Comparison of ENCODE assay signal across 30 cellular contexts in genomic region chr11:78062671-78063070, GRCh38. TPM values are rescaled to one million over a fixed set of nuclear protein-coding genes. Genes with fewer than 3 reads are reported as not detected.
A peak's percentile ranks its signal among the peaks of the same experiment; 100 is the strongest.
DNase-seq lines count a peak whose midpoint lies in the region; ATAC-seq, FAIRE-seq and TF ChIP-seq lines count a peak whose summit lies in the region.
"Had no signal": no experiment of that assay in that cellular context is flagged by ENCODE, and none has a peak within 500 bp of the region (broad histone marks: within the 10 kb centered on the region; RNA-seq: fewer than 3 reads in every experiment).

No MANE protein-coding gene starts in this region.

- H3K4me1 ChIP-seq in liver (ENCODE audit: control insufficient read depth in 4 of 4, insufficient read depth in 4 of 4, low read length in 3 of 4) (peaks cover 9 to 53% (median 27%) of the 10 kb centered on the region in 4 donors), HepG2 (ENCODE audit: insufficient read depth, low read length) (peaks cover 40% of the 10 kb centered on the region), K562 (replicated peaks in 1 of 2; ENCODE audit: control insufficient read depth in 2 of 2, insufficient read depth in 2 of 2, low read length in 2 of 2) (peaks cover 13 to 20% of the 10 kb centered on the region in 2 experiments)
- H3K4me1 ChIP-seq: BE2C, SJSA1 had no signal

- POLR2A ChIA-PET in HepG2 (lab: Yijun Ruan, JAX), result interaction anchor here (0.8 to 1.5 kb wide), 4 partner anchors 9 to 127 kb away, joined by 3 to 6 read pairs (median 3); partner anchors contain the start of gene KCTD21
- POLR2A ChIA-PET in K562 (lab: Yijun Ruan, JAX), result interaction anchor here (1.1 to 2.4 kb wide), 2 partner anchors 14 to 16 kb away, joined by 5 to 7 read pairs; partner anchors contain the start of gene NDUFC2

- no peak overlapping the region for H2AFZ ChIP-seq in HepG2 (ENCODE audit: low read length)
- no peak overlapping the region for H2AFZ ChIP-seq in K562 (ENCODE audit: low read depth, low read length)
- H2AFZ ChIP-seq: PC-9 had no signal

- TF ChIP-seq CTCF in liver (IDR thresholded peaks at IDR 0.05; ENCODE audit: low read depth, low read length, missing input control) (no peak), HepG2 (CRISPR knock-in tag; IDR thresholded peaks at IDR 0.05) (no peak), K562 (IDR thresholded peaks at IDR 0.05 in 2 of 3, conservative IDR thresholded peaks at IDR 0.05 in 1 of 3; ENCODE audit: insufficient read depth in 2 of 3, low read depth in 1 of 3, low read length in 3 of 3) (no peak)

- no peak for TF ChIP-seq POLR2A in HepG2 (IDR thresholded peaks at IDR 0.05; ENCODE audit: insufficient read depth in 1 of 2, low read depth in 2 of 2, low read length in 2 of 2)
- no peak for TF ChIP-seq POLR2A in K562 (conservative IDR thresholded peaks at IDR 0.05)

- no peaks in the 10 kb centered on the region for H3K27me3 ChIP-seq in liver (ENCODE audit: control insufficient read depth in 4 of 4, insufficient read depth in 4 of 4, low read length in 3 of 4)
- H3K27me3 ChIP-seq in HepG2 (ENCODE audit: control insufficient read depth in 1 of 2, insufficient read depth in 2 of 2, low read length in 2 of 2), result no peaks in the 10 kb centered on the region
- H3K27me3 ChIP-seq in K562 (ENCODE audit: control insufficient read depth in 2 of 2, insufficient read depth in 2 of 2, low read length in 2 of 2), result no peaks in the 10 kb centered on the region
- H3K27me3 ChIP-seq: BE2C, SJSA1 had no signal

- H3K9me3 ChIP-seq in liver (ENCODE audit: control insufficient read depth in 4 of 4, low read length in 3 of 4) (no peaks in the 10 kb centered on the region), HepG2 (ENCODE audit: low read length) (no peaks in the 10 kb centered on the region), K562 (replicated peaks; ENCODE audit: control insufficient read depth, insufficient read depth, low read depth, low read length) (no peaks in the 10 kb centered on the region)
- H3K9me3 ChIP-seq: BE2C, SJSA1 had no signal

- CTCF ChIA-PET in HepG2 (lab: Yijun Ruan, JAX; ENCODE audit: low intra/inter-chr PET ratio, low total read pairs), result no interaction called here
- CTCF ChIA-PET in K562 (lab: Yijun Ruan, JAX; ENCODE audit: low intra/inter-chr PET ratio), result interaction anchor here (0.5 kb wide), 1 partner anchor 590 kb away, joined by 3 read pairs; no protein-coding TSS in a partner anchor

- in situ Hi-C loops in HepG2 (cut with HindIII; ENCODE audit: extremely low pct_ligation_motif_present, low pct_unique_long_range_greater_than_20kb), result no loop called here
- in situ Hi-C loops in K562 (cut with MboI), result no loop called here

- H3K9ac ChIP-seq in liver (ENCODE audit: low read depth in 1 of 2, low read length in 2 of 2) (peak overlapping the region in 1 of 2 donors; percentile 32), HepG2 (ENCODE audit: insufficient read depth, low read depth, low read length) (no peak overlapping the region), K562 (ENCODE audit: insufficient read depth in 1 of 2, low read depth in 2 of 2, low read length in 2 of 2) (no peak overlapping the region)
- H3K9ac ChIP-seq: KMS-11 had no signal

- H3K9me1 ChIP-seq in K562 (ENCODE audit: control insufficient read depth, insufficient read depth, low read length), result no peaks in the 10 kb centered on the region

- H3K36me3 ChIP-seq in liver (ENCODE audit: control insufficient read depth in 4 of 4, insufficient read depth in 3 of 4, low read depth in 1 of 4, low read length in 3 of 4) (peaks cover under 1 to 5% (median 3%) of the 10 kb centered on the region in 4 donors), HepG2 (replicated peaks in 1 of 2; ENCODE audit: control insufficient read depth in 1 of 2, insufficient read depth in 2 of 2, low read length in 2 of 2) (peaks cover 0 to 5% of the 10 kb centered on the region in 2 experiments; a peak in 2 of 5 replicates), K562 (ENCODE audit: control insufficient read depth, insufficient read depth, low read length) (peaks cover 4% of the 10 kb centered on the region; the same call in 2 of the 3 replicates)

- no peak for FAIRE-seq in HepG2 (lab: Jason Lieb, UNC)
- FAIRE-seq in K562 (lab: Jason Lieb, UNC), result peak; percentile 11
- FAIRE-seq: GM18507, H1 had no signal

- no peaks in the 10 kb centered on the region for H4K20me1 ChIP-seq in HepG2 (ENCODE audit: insufficient read depth, low read length)
- no peaks in the 10 kb centered on the region for H4K20me1 ChIP-seq in K562 (replicated peaks; ENCODE audit: control insufficient read depth, insufficient read depth, low read length)

- H3K27ac ChIP-seq in liver (ENCODE audit: low read depth in 1 of 2, low read length in 2 of 2) (peak overlapping the region; percentile 69 to 80), HepG2 (ENCODE audit: extremely low read length, insufficient read depth, low read length) (no peak overlapping the region), K562 (ENCODE audit: extremely low read depth, low read depth, low read length) (no peak overlapping the region)
- H3K27ac ChIP-seq: KMS-11, PC-9, SJSA1 had no signal

- BruUV-seq in HepG2 (replicated peaks; lab: Mats Ljungman, UMichigan), result no TSS peak
- no TSS peak for BruUV-seq in K562 (replicated peaks; lab: Mats Ljungman, UMichigan)

- WGBS in liver, result 66% methylated on average over 2 of the region's 2 CpGs
- WGBS in HepG2 (ENCODE audit: low lambda C conversion rate), result 87% methylated on average over 2 of the region's 2 CpGs
- 6% methylated on average over 2 of the region's 2 CpGs for WGBS in K562 (ENCODE audit: insufficient coverage, low coverage, missing lambda C conversion rate)

- DNase-seq in HepG2 (ENCODE audit: low spot score) (no peak), K562 (ENCODE audit: extremely low read depth in 1 of 4, low spot score in 3 of 4) (peak in 1 of 4 experiments; percentile 3), posterior vena cava (ENCODE audit: low spot score) (peak; percentile 1), NCI-H1436 (lab: John Stamatoyannopoulos, UW) (no peak)
- DNase-seq in activated CD8-positive, alpha-beta memory T cell treated with anti-CD3 and anti-CD28 coated beads, Interleukin-2, amount 50 U/mL, for 4 hours, result no peak
- DNase-seq: 8988T, ACHN, BE2C, HCEC 1CT, IMR-90, MV-4-11, NCI-H1105, NCI-H146, NCI-H1930, NCI-H2107, NCI-H524, NCI-H774, PC-9, Right ventricle myocardium superior, RPMI8226 had no signal

- ATAC-seq in HepG2 (no peak), K562 (no peak), GM21825 (IDR thresholded peaks at IDR 0.05; ENCODE audit: unreplicated experiment) (no peak), GM18868 (IDR thresholded peaks at IDR 0.05; ENCODE audit: unreplicated experiment) (no peak)

- TF ChIP-seq RAD21 in liver (IDR thresholded peaks at IDR 0.05) (no peak), HepG2 (CRISPR knock-in tag; IDR thresholded peaks at IDR 0.05) (no peak), K562 (CRISPR knock-in tag; conservative IDR thresholded peaks at IDR 0.05 in 1 of 2, IDR thresholded peaks at IDR 0.05 in 1 of 2) (no peak)

- H3K79me2 ChIP-seq in HepG2 (ENCODE audit: insufficient read depth, low read length) (no peaks in the 10 kb centered on the region), K562 (ENCODE audit: control insufficient read depth, insufficient read depth, low read length) (no peaks in the 10 kb centered on the region)

- H3K4me3 ChIP-seq in liver (ENCODE audit: low read depth in 1 of 3, low read length in 3 of 3), result no peak overlapping the region
- H3K4me3 ChIP-seq in HepG2 (replicated peaks in 1 of 3; ENCODE audit: insufficient read depth in 1 of 3, low read depth in 2 of 3, low read length in 3 of 3), result no peak overlapping the region
- no peak overlapping the region for H3K4me3 ChIP-seq in K562
- H3K4me3 ChIP-seq: PC-9, SJSA1 had no signal

- TF ChIP-seq EP300 in HepG2 (IDR thresholded peaks at IDR 0.05; ENCODE audit: low read depth in 2 of 2, low read length in 2 of 2) (no peak), HepG2 (CRISPR knock-in tag; IDR thresholded peaks at IDR 0.05; ENCODE audit: borderline replicate concordance) (no peak), K562 (IDR thresholded peaks at IDR 0.05; ENCODE audit: low read length) (no peak)

- intact Hi-C loops in HepG2 (cut with micrococcal nuclease; ENCODE audit: unreplicated experiment) (no loop called here), K562 (cut with micrococcal nuclease) (no loop called here), posterior vena cava (cut with DNase I) (no loop called here)

- no peak overlapping the region for H3K4me2 ChIP-seq in HepG2 (ENCODE audit: low read depth, low read length)
- H3K4me2 ChIP-seq in K562 (ENCODE audit: insufficient read depth, low read length), result no peak overlapping the region
- H3K4me2 ChIP-seq: KMS-11, PC-9 had no signal

RNA-seq across cellular contexts. Expression of gene THRSP, which starts 1.0 kb away (rescaled TPM):
- total RNA-seq in liver (10 to 100 TPM in 1 of 2 donors, not detected in 1; 30.9 TPM), HepG2 (2016; rRNA removed; fragmentation: Illumina TruSeq; extraction: Trizol) (0.13 TPM in 1 of 2 replicates, not detected in the other), K562 (2014; rRNA removed) (0.24 and 0.36 TPM in 2 replicates), K562 (2014; rRNA removed; fragmentation: Illumina TruSeq; extraction: Trizol) (not detected in 2 replicates), K562 (2015; rRNA removed; fragmentation: Illumina TruSeq; extraction: Trizol) (not detected in 2 replicates), K562 (2021) (0.16 and 0.31 TPM in 2 replicates), posterior vena cava (not detected)
- polyA plus RNA-seq in liver (10 to 100 TPM; 51.1 to 90.1 TPM), HepG2 (2011; rRNA removed) (0.48 and 0.58 TPM in 2 replicates), K562 (2011; rRNA removed) (0.29 and 0.43 TPM in 2 replicates), K562 (2014; fragmentation: Illumina TruSeq; extraction: Trizol) (0.28 TPM in 2 replicates), K562 (2014; fragmentation: Nextera tagmentation; extraction: Ambion mirVana) (under 1 TPM; 0.23 to 0.34 TPM), K562 (2014; rRNA removed) (0.09 and 0.56 TPM in 2 replicates)
- total RNA-seq in HepG2 (2016; cell fraction: cytosol; rRNA removed; fragmentation: Illumina TruSeq; extraction: Trizol; ENCODE audit: low read depth), result not detected in 2 replicates
- not detected in 2 replicates for total RNA-seq in HepG2 (2016; cell fraction: insoluble cytoplasmic fraction; rRNA removed; fragmentation: Illumina TruSeq; extraction: Trizol)
- total RNA-seq in HepG2 (2016; cell fraction: membrane; rRNA removed; fragmentation: Illumina TruSeq; extraction: Trizol), result not detected in 2 replicates
- 0.34 TPM in 1 of 2 replicates, not detected in the other for total RNA-seq in HepG2 (2016; cell fraction: nucleus; rRNA removed; fragmentation: Illumina TruSeq; extraction: Trizol)
- 0.35 and 0.43 TPM in 2 replicates for polyA plus RNA-seq in HepG2 (2011; cell fraction: cytosol; rRNA removed)
- polyA plus RNA-seq in HepG2 (2011; cell fraction: nucleus; rRNA removed), result 0.61 and 0.71 TPM in 2 replicates
- 0.13 and 0.20 TPM in 2 replicates for polyA plus RNA-seq in HepG2 (2012)
- not detected in 2 replicates for polyA plus RNA-seq in HepG2 (2016; cell fraction: cytosol; fragmentation: Illumina TruSeq; extraction: Trizol; ENCODE audit: low read depth)
- not detected in 2 replicates for polyA plus RNA-seq in HepG2 (2016; cell fraction: insoluble cytoplasmic fraction; fragmentation: Illumina TruSeq; extraction: Trizol; ENCODE audit: low read depth)
- polyA plus RNA-seq in HepG2 (2016; cell fraction: membrane; fragmentation: Illumina TruSeq; extraction: Trizol; ENCODE audit: low read depth), result not detected in 2 replicates
- 0.41 TPM in 1 of 2 replicates, not detected in the other for polyA plus RNA-seq in HepG2 (2016; cell fraction: nucleus; fragmentation: Illumina TruSeq; extraction: Trizol; ENCODE audit: insufficient read depth, low read depth)
- 0.86 TPM in 1 of 2 replicates, not detected in the other for polyA minus RNA-seq in HepG2 (2011; rRNA and poly(A)+ RNA removed; ENCODE audit: low replicate concordance)
- polyA minus RNA-seq in HepG2 (2011; cell fraction: cytosol; rRNA and poly(A)+ RNA removed), result not detected in 2 replicates
- 0.64 TPM in 1 of 2 replicates, not detected in the other for polyA minus RNA-seq in HepG2 (2011; cell fraction: nucleus; rRNA and poly(A)+ RNA removed)
- total RNA-seq in K562 (2011; cell fraction: chromatin; rRNA removed; ENCODE audit: low replicate concordance), result 2.3 and 2.8 TPM in 2 replicates
- 2.2 and 2.5 TPM in 2 replicates for total RNA-seq in K562 (2011; cell fraction: nucleolus; rRNA removed)
- 1.8 and 2.3 TPM in 2 replicates for total RNA-seq in K562 (2011; cell fraction: nucleoplasm; rRNA removed)
- 0.15 and 0.18 TPM in 2 replicates for polyA plus RNA-seq in K562 (2011; cell fraction: cytosol; rRNA removed)
- 1.0 and 1.1 TPM in 2 replicates for polyA plus RNA-seq in K562 (2011; cell fraction: nucleus; rRNA removed)
- 0.13 and 1.6 TPM in 2 replicates for polyA plus RNA-seq in K562 (2012)
- 0.74 TPM in 1 of 2 replicates, not detected in the other for polyA minus RNA-seq in K562 (2011; rRNA and poly(A)+ RNA removed)
- not detected in 2 replicates for polyA minus RNA-seq in K562 (2011; cell fraction: cytosol; rRNA and poly(A)+ RNA removed)
- polyA minus RNA-seq in K562 (2011; cell fraction: nucleus; rRNA and poly(A)+ RNA removed), result 0.54 TPM in 1 of 2 replicates, not detected in the other
- total RNA-seq: Daoy, G401, H1, IMR-90, M059J, SJSA1 had no signal
- polyA plus RNA-seq: IMR-90 had no signal

RNA-seq across cellular contexts. Expression of gene NDUFC2, which starts 17.0 kb away (rescaled TPM):
- total RNA-seq in liver (100 to 1,000 TPM in 1 of 2 donors, 10 to 100 TPM in 1; 86.9 to 142 TPM), HepG2 (2016; rRNA removed; fragmentation: Illumina TruSeq; extraction: Trizol) (312 and 363 TPM in 2 replicates), K562 (2014; rRNA removed) (269 and 325 TPM in 2 replicates), K562 (2014; rRNA removed; fragmentation: Illumina TruSeq; extraction: Trizol) (156 and 168 TPM in 2 replicates), K562 (2015; rRNA removed; fragmentation: Illumina TruSeq; extraction: Trizol) (504 and 554 TPM in 2 replicates), K562 (2021) (442 and 486 TPM in 2 replicates), posterior vena cava (100 to 1,000 TPM; 133 to 148 TPM)
- polyA plus RNA-seq in liver (100 to 1,000 TPM; 256 to 783 TPM), HepG2 (2011; rRNA removed) (220 and 256 TPM in 2 replicates), K562 (2011; rRNA removed) (229 and 257 TPM in 2 replicates), K562 (2014; fragmentation: Illumina TruSeq; extraction: Trizol) (355 and 561 TPM in 2 replicates), K562 (2014; fragmentation: Nextera tagmentation; extraction: Ambion mirVana) (1,000 to 10,000 TPM in 1 of 2 experiments, 100 to 1,000 TPM in 1; 987 to 1,119 TPM), K562 (2014; rRNA removed) (473 and 511 TPM in 2 replicates)
- 93.1 and 138 TPM in 2 replicates for total RNA-seq in HepG2 (2016; cell fraction: cytosol; rRNA removed; fragmentation: Illumina TruSeq; extraction: Trizol; ENCODE audit: low read depth)
- total RNA-seq in HepG2 (2016; cell fraction: insoluble cytoplasmic fraction; rRNA removed; fragmentation: Illumina TruSeq; extraction: Trizol), result 330 and 377 TPM in 2 replicates
- total RNA-seq in HepG2 (2016; cell fraction: membrane; rRNA removed; fragmentation: Illumina TruSeq; extraction: Trizol), result 90.9 and 140 TPM in 2 replicates
- 278 and 315 TPM in 2 replicates for total RNA-seq in HepG2 (2016; cell fraction: nucleus; rRNA removed; fragmentation: Illumina TruSeq; extraction: Trizol)
- polyA plus RNA-seq in HepG2 (2011; cell fraction: cytosol; rRNA removed), result 307 and 524 TPM in 2 replicates
- 91.7 and 102 TPM in 2 replicates for polyA plus RNA-seq in HepG2 (2011; cell fraction: nucleus; rRNA removed)
- 411 and 581 TPM in 2 replicates for polyA plus RNA-seq in HepG2 (2012)
- 163 and 221 TPM in 2 replicates for polyA plus RNA-seq in HepG2 (2016; cell fraction: cytosol; fragmentation: Illumina TruSeq; extraction: Trizol; ENCODE audit: low read depth)
- 491 and 517 TPM in 2 replicates for polyA plus RNA-seq in HepG2 (2016; cell fraction: insoluble cytoplasmic fraction; fragmentation: Illumina TruSeq; extraction: Trizol; ENCODE audit: low read depth)
- 170 and 204 TPM in 2 replicates for polyA plus RNA-seq in HepG2 (2016; cell fraction: membrane; fragmentation: Illumina TruSeq; extraction: Trizol; ENCODE audit: low read depth)
- polyA plus RNA-seq in HepG2 (2016; cell fraction: nucleus; fragmentation: Illumina TruSeq; extraction: Trizol; ENCODE audit: insufficient read depth, low read depth), result 572 and 587 TPM in 2 replicates
- 103 and 165 TPM in 2 replicates for polyA minus RNA-seq in HepG2 (2011; rRNA and poly(A)+ RNA removed; ENCODE audit: low replicate concordance)
- 108 and 131 TPM in 2 replicates for polyA minus RNA-seq in HepG2 (2011; cell fraction: cytosol; rRNA and poly(A)+ RNA removed)
- polyA minus RNA-seq in HepG2 (2011; cell fraction: nucleus; rRNA and poly(A)+ RNA removed), result 63.0 and 77.8 TPM in 2 replicates
- 48.5 and 69.6 TPM in 2 replicates for total RNA-seq in K562 (2011; cell fraction: chromatin; rRNA removed; ENCODE audit: low replicate concordance)
- total RNA-seq in K562 (2011; cell fraction: nucleolus; rRNA removed), result 160 and 217 TPM in 2 replicates
- 103 and 113 TPM in 2 replicates for total RNA-seq in K562 (2011; cell fraction: nucleoplasm; rRNA removed)
- 517 and 937 TPM in 2 replicates for polyA plus RNA-seq in K562 (2011; cell fraction: cytosol; rRNA removed)
- 85.7 and 88.0 TPM in 2 replicates for polyA plus RNA-seq in K562 (2011; cell fraction: nucleus; rRNA removed)
- polyA plus RNA-seq in K562 (2012), result 593 and 1,047 TPM in 2 replicates
- 20.7 and 29.0 TPM in 2 replicates for polyA minus RNA-seq in K562 (2011; rRNA and poly(A)+ RNA removed)
- polyA minus RNA-seq in K562 (2011; cell fraction: cytosol; rRNA and poly(A)+ RNA removed), result 93.0 and 102 TPM in 2 replicates
- polyA minus RNA-seq in K562 (2011; cell fraction: nucleus; rRNA and poly(A)+ RNA removed), result 37.6 and 79.6 TPM in 2 replicates

RNA-seq across cellular contexts. Expression of gene KCTD14, which starts 39.6 kb away (rescaled TPM):
- total RNA-seq in liver (1 to 10 TPM in 1 of 2 donors, under 1 TPM in 1; 0.70 to 6.2 TPM), HepG2 (2016; rRNA removed; fragmentation: Illumina TruSeq; extraction: Trizol) (10.3 and 15.3 TPM in 2 replicates), K562 (2014; rRNA removed) (0.08 TPM in 1 of 2 replicates, not detected in the other), K562 (2014; rRNA removed; fragmentation: Illumina TruSeq; extraction: Trizol) (0.11 TPM in 1 of 2 replicates, not detected in the other), K562 (2015; rRNA removed; fragmentation: Illumina TruSeq; extraction: Trizol) (0.14 and 0.15 TPM in 2 replicates), K562 (2021) (0.09 and 0.29 TPM in 2 replicates), posterior vena cava (under 1 TPM; 0.38 to 0.51 TPM)
- polyA plus RNA-seq in liver (1 to 10 TPM; 7.2 to 7.3 TPM), HepG2 (2011; rRNA removed) (12.6 and 15.6 TPM in 2 replicates), K562 (2011; rRNA removed) (0.11 and 0.20 TPM in 2 replicates), K562 (2014; fragmentation: Illumina TruSeq; extraction: Trizol) (0.14 and 0.30 TPM in 2 replicates), K562 (2014; fragmentation: Nextera tagmentation; extraction: Ambion mirVana) (under 1 TPM in 1 of 2 experiments, not detected in 1; 0.29 TPM), K562 (2014; rRNA removed) (0.04 TPM in 1 of 2 replicates, not detected in the other)
- 2.4 and 3.4 TPM in 2 replicates for total RNA-seq in HepG2 (2016; cell fraction: cytosol; rRNA removed; fragmentation: Illumina TruSeq; extraction: Trizol; ENCODE audit: low read depth)
- total RNA-seq in HepG2 (2016; cell fraction: insoluble cytoplasmic fraction; rRNA removed; fragmentation: Illumina TruSeq; extraction: Trizol), result 9.9 and 15.5 TPM in 2 replicates
- total RNA-seq in HepG2 (2016; cell fraction: membrane; rRNA removed; fragmentation: Illumina TruSeq; extraction: Trizol), result 5.3 TPM in 2 replicates
- total RNA-seq in HepG2 (2016; cell fraction: nucleus; rRNA removed; fragmentation: Illumina TruSeq; extraction: Trizol), result 4.4 and 4.9 TPM in 2 replicates
- polyA plus RNA-seq in HepG2 (2011; cell fraction: cytosol; rRNA removed), result 13.0 and 14.4 TPM in 2 replicates
- polyA plus RNA-seq in HepG2 (2011; cell fraction: nucleus; rRNA removed), result 3.1 and 4.4 TPM in 2 replicates
- polyA plus RNA-seq in HepG2 (2012), result 11.1 and 12.1 TPM in 2 replicates
- polyA plus RNA-seq in HepG2 (2016; cell fraction: cytosol; fragmentation: Illumina TruSeq; extraction: Trizol; ENCODE audit: low read depth), result 2.7 and 2.8 TPM in 2 replicates
- 25.7 and 26.4 TPM in 2 replicates for polyA plus RNA-seq in HepG2 (2016; cell fraction: insoluble cytoplasmic fraction; fragmentation: Illumina TruSeq; extraction: Trizol; ENCODE audit: low read depth)
- polyA plus RNA-seq in HepG2 (2016; cell fraction: membrane; fragmentation: Illumina TruSeq; extraction: Trizol; ENCODE audit: low read depth), result 5.3 and 5.6 TPM in 2 replicates
- polyA plus RNA-seq in HepG2 (2016; cell fraction: nucleus; fragmentation: Illumina TruSeq; extraction: Trizol; ENCODE audit: insufficient read depth, low read depth), result 6.9 and 9.0 TPM in 2 replicates
- polyA minus RNA-seq in HepG2 (2011; rRNA and poly(A)+ RNA removed; ENCODE audit: low replicate concordance), result 0.12 and 17.7 TPM in 2 replicates
- polyA minus RNA-seq in HepG2 (2011; cell fraction: cytosol; rRNA and poly(A)+ RNA removed), result 7.1 and 7.4 TPM in 2 replicates
- polyA minus RNA-seq in HepG2 (2011; cell fraction: nucleus; rRNA and poly(A)+ RNA removed), result 2.3 and 5.1 TPM in 2 replicates
- 0.40 and 0.51 TPM in 2 replicates for total RNA-seq in K562 (2011; cell fraction: chromatin; rRNA removed; ENCODE audit: low replicate concordance)
- 0.39 TPM in 1 of 2 replicates, not detected in the other for total RNA-seq in K562 (2011; cell fraction: nucleolus; rRNA removed)
- 0.29 TPM in 1 of 2 replicates, not detected in the other for total RNA-seq in K562 (2011; cell fraction: nucleoplasm; rRNA removed)
- polyA plus RNA-seq in K562 (2011; cell fraction: cytosol; rRNA removed), result 0.10 TPM in 1 of 2 replicates, not detected in the other
- 0.07 and 0.21 TPM in 2 replicates for polyA plus RNA-seq in K562 (2011; cell fraction: nucleus; rRNA removed)
- 0.14 and 0.32 TPM in 2 replicates for polyA plus RNA-seq in K562 (2012)
- polyA minus RNA-seq in K562 (2011; rRNA and poly(A)+ RNA removed), result 0.18 TPM in 1 of 2 replicates, not detected in the other
- polyA minus RNA-seq in K562 (2011; cell fraction: cytosol; rRNA and poly(A)+ RNA removed), result not detected in 2 replicates
- not detected in 2 replicates for polyA minus RNA-seq in K562 (2011; cell fraction: nucleus; rRNA and poly(A)+ RNA removed)
- total RNA-seq: Right ventricle myocardium superior had no signal

Comparison
In these comparisons a context has a peak if more than half of its experiments do, and no peak if none do; other contexts are left out.
1. H3K27ac ChIP-seq: peak in liver (2 of 2); none in HepG2 (single experiment) and K562 (single experiment).